3 cellular contexts compared by ENCODE assay signal in the genomic region with DNA sequence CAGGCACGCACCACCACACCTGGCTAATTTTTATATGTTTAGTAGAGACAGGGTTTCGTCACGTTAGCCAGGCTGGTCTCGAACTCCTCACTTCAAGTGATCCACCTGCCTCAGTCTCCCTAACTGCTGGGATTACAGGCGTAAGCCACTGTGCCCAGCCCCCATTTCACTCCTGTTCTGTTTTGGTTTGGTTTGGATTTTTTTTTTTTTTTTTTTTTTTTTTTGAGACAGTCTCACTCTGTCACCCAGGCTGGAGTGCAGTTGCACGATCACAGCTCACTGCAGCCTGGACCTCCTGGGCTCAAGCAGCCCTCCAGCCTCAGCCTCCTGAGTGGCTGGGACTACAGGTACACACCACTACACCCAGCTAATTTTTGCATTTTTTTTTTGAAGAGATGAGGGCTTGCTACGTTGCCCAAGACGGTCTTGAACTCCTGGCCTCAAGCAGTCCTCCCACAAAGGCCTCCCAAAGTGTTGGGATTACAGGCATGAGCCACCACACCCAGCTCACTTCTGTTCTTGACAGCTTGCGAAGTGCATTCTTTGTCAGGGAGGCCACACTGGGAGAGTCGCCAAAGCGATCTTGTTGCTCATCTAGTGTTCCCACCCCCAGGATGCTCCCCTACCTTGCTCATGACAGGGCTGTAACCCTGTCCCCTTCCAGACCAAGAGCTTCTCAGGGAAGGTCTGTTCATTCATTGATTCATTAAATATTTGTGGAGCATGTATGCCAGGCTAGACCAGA.
TF ChIP-seq lines count a peak whose summit lies in the region.

No MANE protein-coding gene starts in this region.

TF ChIP-seq in HEK293T, 16 proteins besides CTCF, POLR2A, EP300 and RAD21:
- TF ChIP-seq ZNF384 (IDR thresholded peaks at IDR 0.05): peak; percentile 75
- TF ChIP-seq FOXK2 (IDR thresholded peaks at IDR 0.05): no peak

TF ChIP-seq in GM12878, 131 proteins besides CTCF, POLR2A, EP300 and RAD21:
- no peak for TF ChIP-seq RBBP5 (conservative IDR thresholded peaks at IDR 0.05)
- 0 out of 2 replicates have a peak, but pooled peaks have one; percentile 15 for TF ChIP-seq NFIC (IDR thresholded peaks at IDR 0.05; ENCODE audit: low read depth, low read length)
- no peak for TF ChIP-seq NRF1 (conservative IDR thresholded peaks at IDR 0.05; ENCODE audit: low read depth, low read length)

TF ChIP-seq in GM23338, 12 proteins besides CTCF, POLR2A, EP300 and RAD21:
- TF ChIP-seq JUNB (IDR thresholded peaks at IDR 0.05; ENCODE audit: unreplicated experiment): no peak
- TF ChIP-seq, protein P1, sequence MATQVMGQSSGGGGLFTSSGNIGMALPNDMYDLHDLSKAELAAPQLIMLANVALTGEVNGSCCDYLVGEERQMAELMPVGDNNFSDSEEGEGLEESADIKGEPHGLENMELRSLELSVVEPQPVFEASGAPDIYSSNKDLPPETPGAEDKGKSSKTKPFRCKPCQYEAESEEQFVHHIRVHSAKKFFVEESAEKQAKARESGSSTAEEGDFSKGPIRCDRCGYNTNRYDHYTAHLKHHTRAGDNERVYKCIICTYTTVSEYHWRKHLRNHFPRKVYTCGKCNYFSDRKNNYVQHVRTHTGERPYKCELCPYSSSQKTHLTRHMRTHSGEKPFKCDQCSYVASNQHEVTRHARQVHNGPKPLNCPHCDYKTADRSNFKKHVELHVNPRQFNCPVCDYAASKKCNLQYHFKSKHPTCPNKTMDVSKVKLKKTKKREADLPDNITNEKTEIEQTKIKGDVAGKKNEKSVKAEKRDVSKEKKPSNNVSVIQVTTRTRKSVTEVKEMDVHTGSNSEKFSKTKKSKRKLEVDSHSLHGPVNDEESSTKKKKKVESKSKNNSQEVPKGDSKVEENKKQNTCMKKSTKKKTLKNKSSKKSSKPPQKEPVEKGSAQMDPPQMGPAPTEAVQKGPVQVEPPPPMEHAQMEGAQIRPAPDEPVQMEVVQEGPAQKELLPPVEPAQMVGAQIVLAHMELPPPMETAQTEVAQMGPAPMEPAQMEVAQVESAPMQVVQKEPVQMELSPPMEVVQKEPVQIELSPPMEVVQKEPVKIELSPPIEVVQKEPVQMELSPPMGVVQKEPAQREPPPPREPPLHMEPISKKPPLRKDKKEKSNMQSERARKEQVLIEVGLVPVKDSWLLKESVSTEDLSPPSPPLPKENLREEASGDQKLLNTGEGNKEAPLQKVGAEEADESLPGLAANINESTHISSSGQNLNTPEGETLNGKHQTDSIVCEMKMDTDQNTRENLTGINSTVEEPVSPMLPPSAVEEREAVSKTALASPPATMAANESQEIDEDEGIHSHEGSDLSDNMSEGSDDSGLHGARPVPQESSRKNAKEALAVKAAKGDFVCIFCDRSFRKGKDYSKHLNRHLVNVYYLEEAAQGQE (IDR thresholded peaks at IDR 0.05; ENCODE audit: unreplicated experiment): no peak
- TF ChIP-seq, protein P2, sequence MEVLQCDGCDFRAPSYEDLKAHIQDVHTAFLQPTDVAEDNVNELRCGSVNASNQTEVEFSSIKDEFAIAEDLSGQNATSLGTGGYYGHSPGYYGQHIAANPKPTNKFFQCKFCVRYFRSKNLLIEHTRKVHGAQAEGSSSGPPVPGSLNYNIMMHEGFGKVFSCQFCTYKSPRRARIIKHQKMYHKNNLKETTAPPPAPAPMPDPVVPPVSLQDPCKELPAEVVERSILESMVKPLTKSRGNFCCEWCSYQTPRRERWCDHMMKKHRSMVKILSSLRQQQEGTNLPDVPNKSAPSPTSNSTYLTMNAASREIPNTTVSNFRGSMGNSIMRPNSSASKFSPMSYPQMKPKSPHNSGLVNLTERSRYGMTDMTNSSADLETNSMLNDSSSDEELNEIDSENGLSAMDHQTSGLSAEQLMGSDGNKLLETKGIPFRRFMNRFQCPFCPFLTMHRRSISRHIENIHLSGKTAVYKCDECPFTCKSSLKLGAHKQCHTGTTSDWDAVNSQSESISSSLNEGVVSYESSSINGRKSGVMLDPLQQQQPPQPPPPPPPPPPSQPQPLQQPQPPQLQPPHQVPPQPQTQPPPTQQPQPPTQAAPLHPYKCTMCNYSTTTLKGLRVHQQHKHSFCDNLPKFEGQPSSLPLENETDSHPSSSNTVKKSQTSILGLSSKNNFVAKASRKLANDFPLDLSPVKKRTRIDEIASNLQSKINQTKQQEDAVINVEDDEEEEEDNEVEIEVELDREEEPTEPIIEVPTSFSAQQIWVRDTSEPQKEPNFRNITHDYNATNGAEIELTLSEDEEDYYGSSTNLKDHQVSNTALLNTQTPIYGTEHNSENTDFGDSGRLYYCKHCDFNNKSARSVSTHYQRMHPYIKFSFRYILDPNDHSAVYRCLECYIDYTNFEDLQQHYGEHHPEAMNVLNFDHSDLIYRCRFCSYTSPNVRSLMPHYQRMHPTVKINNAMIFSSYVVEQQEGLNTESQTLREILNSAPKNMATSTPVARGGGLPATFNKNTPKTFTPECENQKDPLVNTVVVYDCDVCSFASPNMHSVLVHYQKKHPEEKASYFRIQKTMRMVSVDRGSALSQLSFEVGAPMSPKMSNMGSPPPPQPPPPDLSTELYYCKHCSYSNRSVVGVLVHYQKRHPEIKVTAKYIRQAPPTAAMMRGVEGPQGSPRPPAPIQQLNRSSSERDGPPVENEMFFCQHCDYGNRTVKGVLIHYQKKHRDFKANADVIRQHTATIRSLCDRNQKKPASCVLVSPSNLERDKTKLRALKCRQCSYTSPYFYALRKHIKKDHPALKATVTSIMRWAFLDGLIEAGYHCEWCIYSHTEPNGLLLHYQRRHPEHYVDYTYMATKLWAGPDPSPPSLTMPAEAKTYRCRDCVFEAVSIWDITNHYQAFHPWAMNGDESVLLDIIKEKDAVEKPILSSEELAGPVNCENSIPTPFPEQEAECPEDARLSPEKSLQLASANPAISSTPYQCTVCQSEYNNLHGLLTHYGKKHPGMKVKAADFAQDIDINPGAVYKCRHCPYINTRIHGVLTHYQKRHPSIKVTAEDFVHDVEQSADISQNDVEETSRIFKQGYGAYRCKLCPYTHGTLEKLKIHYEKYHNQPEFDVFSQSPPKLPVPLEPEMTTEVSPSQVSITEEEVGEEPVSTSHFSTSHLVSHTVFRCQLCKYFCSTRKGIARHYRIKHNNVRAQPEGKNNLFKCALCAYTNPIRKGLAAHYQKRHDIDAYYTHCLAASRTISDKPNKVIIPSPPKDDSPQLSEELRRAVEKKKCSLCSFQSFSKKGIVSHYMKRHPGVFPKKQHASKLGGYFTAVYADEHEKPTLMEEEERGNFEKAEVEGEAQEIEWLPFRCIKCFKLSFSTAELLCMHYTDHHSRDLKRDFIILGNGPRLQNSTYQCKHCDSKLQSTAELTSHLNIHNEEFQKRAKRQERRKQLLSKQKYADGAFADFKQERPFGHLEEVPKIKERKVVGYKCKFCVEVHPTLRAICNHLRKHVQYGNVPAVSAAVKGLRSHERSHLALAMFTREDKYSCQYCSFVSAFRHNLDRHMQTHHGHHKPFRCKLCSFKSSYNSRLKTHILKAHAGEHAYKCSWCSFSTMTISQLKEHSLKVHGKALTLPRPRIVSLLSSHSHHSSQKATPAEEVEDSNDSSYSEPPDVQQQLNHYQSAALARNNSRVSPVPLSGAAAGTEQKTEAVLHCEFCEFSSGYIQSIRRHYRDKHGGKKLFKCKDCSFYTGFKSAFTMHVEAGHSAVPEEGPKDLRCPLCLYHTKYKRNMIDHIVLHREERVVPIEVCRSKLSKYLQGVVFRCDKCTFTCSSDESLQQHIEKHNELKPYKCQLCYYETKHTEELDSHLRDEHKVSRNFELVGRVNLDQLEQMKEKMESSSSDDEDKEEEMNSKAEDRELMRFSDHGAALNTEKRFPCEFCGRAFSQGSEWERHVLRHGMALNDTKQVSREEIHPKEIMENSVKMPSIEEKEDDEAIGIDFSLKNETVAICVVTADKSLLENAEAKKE (CRISPR knock-in tag; IDR thresholded peaks at IDR 0.05): no peak
TF ChIP-seq in GM23338: peak in this region for 0.
